Comparison of ENCODE assay signal across 21 cellular contexts in the genomic region with DNA sequence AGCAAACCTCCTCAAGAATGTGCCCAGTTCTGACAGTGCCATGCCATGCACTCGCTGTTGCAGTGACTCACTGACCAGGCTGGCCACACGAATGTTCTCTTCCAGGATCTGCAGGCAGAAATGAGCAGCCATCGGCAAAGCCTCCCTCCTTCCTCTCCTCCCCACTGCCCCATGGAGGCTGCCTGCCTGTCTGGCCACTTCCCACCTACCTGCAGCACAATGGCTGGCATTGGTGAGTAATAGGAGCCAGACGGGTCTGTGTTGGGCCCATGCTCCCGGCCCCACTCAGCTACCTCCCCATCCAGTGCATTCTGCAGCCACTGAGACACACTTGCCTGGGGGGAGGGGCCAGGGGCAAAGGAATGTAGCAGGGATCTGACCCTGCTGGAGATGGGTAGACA. TPM values are rescaled to one million over a fixed set of nuclear protein-coding genes. Genes with fewer than 3 reads are reported as not detected.
A peak's percentile ranks its signal among the peaks of the same experiment; 100 is the strongest.
DNase-seq lines count a peak whose midpoint lies in the region; ATAC-seq and TF ChIP-seq lines count a peak whose summit lies in the region.
"Had no signal": no experiment of that assay in that cellular context is flagged by ENCODE, and none has a peak within 500 bp of the region (broad histone marks: within the 10 kb centered on the region; RNA-seq: fewer than 3 reads in every experiment).

No MANE protein-coding gene starts in this region.

- peak overlapping the region; percentile 10; the same call in 1 of the 2 replicates for H3K27ac Mint-ChIP-seq in HFFc6
- H3K27ac Mint-ChIP-seq: activated CD4-positive, alpha-beta memory T cell treated with anti-CD3 and anti-CD28 coated beads, Interleukin-2, amount 10 ng/mL, durations not matched to agents 7 days and 5 days; activated naive CD8-positive, alpha-beta T cell treated with anti-CD3 and anti-CD28 coated beads for 36 hours; nephron progenitor cell had no signal

- TF ChIP-seq CTCF in HFFc6 (IDR thresholded peaks at IDR 0.05) (no peak), prostate gland (IDR thresholded peaks at IDR 0.05) (no peak)

- no peaks in the 10 kb centered on the region for H3K36me3 ChIP-seq in prostate gland
- H3K36me3 ChIP-seq: cardiac muscle cell, esophagus squamous epithelium, vagina had no signal

- H3K27me3 Mint-ChIP-seq in HFFc6 (ENCODE audit: insufficient read depth), result peaks cover 3% of the 10 kb centered on the region

- H3K9me3 ChIP-seq in prostate gland, result no peaks in the 10 kb centered on the region
- H3K9me3 ChIP-seq: esophagus squamous epithelium, vagina had no signal

- H3K9me3 Mint-ChIP-seq in HFFc6, result no peaks in the 10 kb centered on the region
- H3K9me3 Mint-ChIP-seq: activated CD4-positive, alpha-beta memory T cell treated with anti-CD3 and anti-CD28 coated beads, Interleukin-2, amount 10 ng/mL, durations not matched to agents 7 days and 5 days; activated naive CD8-positive, alpha-beta T cell treated with anti-CD3 and anti-CD28 coated beads for 36 hours had no signal

- no peak overlapping the region for H3K27ac ChIP-seq in prostate gland
- H3K27ac ChIP-seq: cardiac muscle cell, esophagus squamous epithelium, vagina had no signal

- H3K4me1 ChIP-seq in prostate gland (replicated peaks), result peaks cover 16% of the 10 kb centered on the region

- intact Hi-C loops in prostate gland (cut with DNase I), result no loop called here

- peaks cover 33% of the 10 kb centered on the region for H3K4me1 Mint-ChIP-seq in HFFc6 (ENCODE audit: low read depth)

- WGBS in prostate gland, result 54% methylated on average over 4 of the region's 5 CpGs

- DNase-seq in AG08395 (ENCODE audit: low spot score) (peak; percentile 48), HFFc6 (peak; percentile 64), islet precursor cell (peak; percentile 97), H4 (ENCODE audit: low spot score) (no peak), prostate gland (ENCODE audit: low spot score) (no peak), NCI-H345 treated with DMSO at 0.1 percent for 48 hours (lab: John Stamatoyannopoulos, UW; ENCODE audit: unreplicated experiment) (no peak), NCI-H748 (lab: John Stamatoyannopoulos, UW; ENCODE audit: unreplicated experiment) (no peak)
- DNase-seq: activated CD4-positive, alpha-beta memory T cell treated with anti-CD3 and anti-CD28 coated beads, Interleukin-2, amount 10 ng/mL, durations not matched to agents 7 days and 5 days; activated naive CD8-positive, alpha-beta T cell treated with anti-CD3 and anti-CD28 coated beads for 36 hours; COR-L47; esophagus squamous epithelium; KBM-7; NCI-H1092; NCI-H774; nephron progenitor cell; stimulated activated CD4-positive, alpha-beta T cell treated with anti-CD3 and anti-CD28 coated beads, Interleukin-2, amount 100 ng/mL, for 24 hours; SW 1271 had no signal

- no peaks in the 10 kb centered on the region for H3K36me3 Mint-ChIP-seq in HFFc6 (ENCODE audit: low read depth)
- H3K36me3 Mint-ChIP-seq: activated naive CD8-positive, alpha-beta T cell treated with anti-CD3 and anti-CD28 coated beads for 36 hours had no signal

- TF ChIP-seq POLR2A in prostate gland (IDR thresholded peaks at IDR 0.05), result no peak

- peak overlapping the region; percentile 21; the same call in 1 of the 2 replicates for H3K4me3 Mint-ChIP-seq in HFFc6
- H3K4me3 Mint-ChIP-seq: activated CD4-positive, alpha-beta memory T cell treated with anti-CD3 and anti-CD28 coated beads, Interleukin-2, amount 10 ng/mL, durations not matched to agents 7 days and 5 days; activated naive CD8-positive, alpha-beta T cell treated with anti-CD3 and anti-CD28 coated beads for 36 hours; nephron progenitor cell had no signal

- H3K27me3 ChIP-seq in prostate gland (replicated peaks; ENCODE audit: insufficient read depth), result no peaks in the 10 kb centered on the region
- H3K27me3 ChIP-seq: esophagus squamous epithelium, vagina had no signal

- no peak overlapping the region for H3K4me3 ChIP-seq in prostate gland
- H3K4me3 ChIP-seq: cardiac muscle cell, esophagus squamous epithelium, vagina had no signal

- peak; percentile 23 for ATAC-seq in SK-N-SH treated with all-trans-retinoic acid at 6 μM for 48 hours
- ATAC-seq: right cardiac atrium had no signal

TF ChIP-seq in SK-N-SH treated with all-trans-retinoic acid at 6 μM for 48 hours, 23 proteins besides CTCF, POLR2A, EP300 and RAD21 (continues in another document):
- TF ChIP-seq, protein P1, sequence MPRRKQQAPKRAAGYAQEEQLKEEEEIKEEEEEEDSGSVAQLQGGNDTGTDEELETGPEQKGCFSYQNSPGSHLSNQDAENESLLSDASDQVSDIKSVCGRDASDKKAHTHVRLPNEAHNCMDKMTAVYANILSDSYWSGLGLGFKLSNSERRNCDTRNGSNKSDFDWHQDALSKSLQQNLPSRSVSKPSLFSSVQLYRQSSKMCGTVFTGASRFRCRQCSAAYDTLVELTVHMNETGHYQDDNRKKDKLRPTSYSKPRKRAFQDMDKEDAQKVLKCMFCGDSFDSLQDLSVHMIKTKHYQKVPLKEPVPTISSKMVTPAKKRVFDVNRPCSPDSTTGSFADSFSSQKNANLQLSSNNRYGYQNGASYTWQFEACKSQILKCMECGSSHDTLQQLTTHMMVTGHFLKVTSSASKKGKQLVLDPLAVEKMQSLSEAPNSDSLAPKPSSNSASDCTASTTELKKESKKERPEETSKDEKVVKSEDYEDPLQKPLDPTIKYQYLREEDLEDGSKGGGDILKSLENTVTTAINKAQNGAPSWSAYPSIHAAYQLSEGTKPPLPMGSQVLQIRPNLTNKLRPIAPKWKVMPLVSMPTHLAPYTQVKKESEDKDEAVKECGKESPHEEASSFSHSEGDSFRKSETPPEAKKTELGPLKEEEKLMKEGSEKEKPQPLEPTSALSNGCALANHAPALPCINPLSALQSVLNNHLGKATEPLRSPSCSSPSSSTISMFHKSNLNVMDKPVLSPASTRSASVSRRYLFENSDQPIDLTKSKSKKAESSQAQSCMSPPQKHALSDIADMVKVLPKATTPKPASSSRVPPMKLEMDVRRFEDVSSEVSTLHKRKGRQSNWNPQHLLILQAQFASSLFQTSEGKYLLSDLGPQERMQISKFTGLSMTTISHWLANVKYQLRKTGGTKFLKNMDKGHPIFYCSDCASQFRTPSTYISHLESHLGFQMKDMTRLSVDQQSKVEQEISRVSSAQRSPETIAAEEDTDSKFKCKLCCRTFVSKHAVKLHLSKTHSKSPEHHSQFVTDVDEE (CRISPR knock-in tag; IDR thresholded peaks at IDR 0.05), result no peak
- TF ChIP-seq ISL1 (CRISPR knock-in tag; IDR thresholded peaks at IDR 0.05) (no peak), ZC3H10 (CRISPR knock-in tag; IDR thresholded peaks at IDR 0.05) (no peak), POU6F1 (CRISPR knock-in tag; IDR thresholded peaks at IDR 0.05; ENCODE audit: borderline replicate concordance, low read depth) (no peak), ZNF8 (CRISPR knock-in tag; IDR thresholded peaks at IDR 0.05) (no peak), ZFP30 (CRISPR knock-in tag; IDR thresholded peaks at IDR 0.05) (no peak), PATZ1 (CRISPR knock-in tag; IDR thresholded peaks at IDR 0.05; ENCODE audit: borderline replicate concordance) (no peak)

RNA-seq across cellular contexts. Expression of gene MATCAP1, which starts 2.8 kb away (rescaled TPM):
- 10 to 100 TPM in 5 of 6 experiments, 1 to 10 TPM in 1; 9.6 to 13.8 (median 11.6) TPM for total RNA-seq in HFFc6 (2021; fragmentation: NEBNext Ultra II Directional; extraction: Animal tissue kit (Norgen Biotek cat#: 25700))
- total RNA-seq in H4 (2014; rRNA removed; shearing (Covaris generic)), result 3.5 and 4.5 TPM in 2 replicates
- 10 to 100 TPM; 13.9 to 28.9 TPM for total RNA-seq in prostate gland

RNA-seq across cellular contexts. Expression of gene EXOC3L1, which starts 3.4 kb away (rescaled TPM):
- total RNA-seq in HFFc6 (2021; fragmentation: NEBNext Ultra II Directional; extraction: Animal tissue kit (Norgen Biotek cat#: 25700)), result under 1 TPM in 1 of 6 experiments, not detected in 5; 0.18 TPM
- not detected in 2 replicates for total RNA-seq in H4 (2014; rRNA removed; shearing (Covaris generic))
- 1 to 10 TPM; 1.1 to 8.2 TPM for total RNA-seq in prostate gland
- total RNA-seq: activated CD4-positive, alpha-beta memory T cell treated with anti-CD3 and anti-CD28 coated beads, Interleukin-2, amount 10 ng/mL, durations not matched to agents 7 days and 5 days had no signal

RNA-seq across cellular contexts. Expression of gene E2F4, which starts 5.4 kb away (rescaled TPM):
- 10 to 100 TPM; 52.9 to 64.7 (median 61.0) TPM for total RNA-seq in HFFc6 (2021; fragmentation: NEBNext Ultra II Directional; extraction: Animal tissue kit (Norgen Biotek cat#: 25700))
- 78.4 and 80.7 TPM in 2 replicates for total RNA-seq in H4 (2014; rRNA removed; shearing (Covaris generic))
- total RNA-seq in prostate gland, result 100 to 1,000 TPM in 1 of 2 donors, 10 to 100 TPM in 1; 91.6 to 105 TPM

RNA-seq across cellular contexts. Expression of gene ELMO3, which starts 12.4 kb away (rescaled TPM):
- total RNA-seq in HFFc6 (2021; fragmentation: NEBNext Ultra II Directional; extraction: Animal tissue kit (Norgen Biotek cat#: 25700)), result 1 to 10 TPM in 3 of 6 experiments, under 1 TPM in 3; 0.79 to 1.3 (median 1.1) TPM
- total RNA-seq in H4 (2014; rRNA removed; shearing (Covaris generic)), result 0.06 and 0.29 TPM in 2 replicates
- 10 to 100 TPM; 24.8 to 36.7 TPM for total RNA-seq in prostate gland

RNA-seq across cellular contexts. Expression of gene NOL3, which starts 16.2 kb away (rescaled TPM):
- total RNA-seq in HFFc6 (2021; fragmentation: NEBNext Ultra II Directional; extraction: Animal tissue kit (Norgen Biotek cat#: 25700)), result 10 to 100 TPM; 16.1 to 20.1 (median 17.7) TPM
- 39.4 and 47.9 TPM in 2 replicates for total RNA-seq in H4 (2014; rRNA removed; shearing (Covaris generic))
- 100 to 1,000 TPM in 1 of 2 donors, 10 to 100 TPM in 1; 60.8 to 129 TPM for total RNA-seq in prostate gland

Comparison
In these comparisons a context has a peak if more than half of its experiments do, and no peak if none do; other contexts are left out.
1. DNase-seq: peak in AG08395 (single experiment), HFFc6 (single experiment) and islet precursor cell (single experiment); none in H4 (single experiment), prostate gland (single experiment), NCI-H345 treated with DMSO at 0.1 percent for 48 hours (single experiment) and NCI-H748 (single experiment).